8 cellular contexts compared by ENCODE assay signal in genomic region chr20:5222919-5223634, GRCh38.
DNase-seq lines count a peak whose midpoint lies in the region; ATAC-seq and TF ChIP-seq lines count a peak whose summit lies in the region.

No MANE protein-coding gene starts in this region.

- no peaks in the 10 kb centered on the region for H3K36me3 Mint-ChIP-seq in activated naive CD8-positive, alpha-beta T cell treated with anti-CD3 and anti-CD28 coated beads for 36 hours

- H3K27me3 Mint-ChIP-seq in activated naive CD8-positive, alpha-beta T cell treated with anti-CD3 and anti-CD28 coated beads for 36 hours = no peaks in the 10 kb centered on the region

- H3K4me1 ChIP-seq in heart right ventricle = peaks cover 0 to 6% (median 0%) of the 10 kb centered on the region in 9 donors

- no peaks in the 10 kb centered on the region for H3K4me1 Mint-ChIP-seq in activated naive CD8-positive, alpha-beta T cell treated with anti-CD3 and anti-CD28 coated beads for 36 hours

- DNase-seq in DMS153 treated with DMSO at 0.1 percent for 48 hours (lab: John Stamatoyannopoulos, UW; ENCODE audit: unreplicated experiment) (peak; percentile 34), DMS153 (lab: John Stamatoyannopoulos, UW) (no peak), HT-29 (ENCODE audit: low spot score) (peak; percentile 59), SHP77 (lab: John Stamatoyannopoulos, UW) (peak; percentile 52 to 67), heart right ventricle (peak; percentile 29 to 48), retinal pigment epithelial cell (ENCODE audit: low read depth) (no peak)
- DNase-seq in activated naive CD8-positive, alpha-beta T cell treated with anti-CD3 and anti-CD28 coated beads for 36 hours = peak; percentile 44

- no peaks in the 10 kb centered on the region for H3K27me3 ChIP-seq in heart right ventricle

- ATAC-seq in heart right ventricle (peak in 7 of 8 donors; percentile 37 to 76 (median 69)), GM21447 (IDR thresholded peaks at IDR 0.05; ENCODE audit: unreplicated experiment) (no peak)

- WGBS in heart right ventricle, 2 donors = 34 to 39% methylated on average over 11 of the region's 11 CpGs

- H3K9me3 ChIP-seq in heart right ventricle = no peaks in the 10 kb centered on the region

- no peak overlapping the region for H3K27ac Mint-ChIP-seq in activated naive CD8-positive, alpha-beta T cell treated with anti-CD3 and anti-CD28 coated beads for 36 hours

- peak; percentile 72 to 94 (median 85) for TF ChIP-seq CTCF in heart right ventricle (IDR thresholded peaks at IDR 0.05)
- TF ChIP-seq CTCF in retinal pigment epithelial cell (conservative IDR thresholded peaks at IDR 0.05; ENCODE audit: low read depth, low read length) = peak; percentile 98

- no peak overlapping the region for H3K4me3 ChIP-seq in heart right ventricle
- no peak overlapping the region for H3K4me3 ChIP-seq in retinal pigment epithelial cell (ENCODE audit: low read length)

- no peak overlapping the region for H3K4me3 Mint-ChIP-seq in activated naive CD8-positive, alpha-beta T cell treated with anti-CD3 and anti-CD28 coated beads for 36 hours

- peaks cover 0 to 40% (median 0%) of the 10 kb centered on the region in 9 donors for H3K36me3 ChIP-seq in heart right ventricle

- H3K27ac ChIP-seq in heart right ventricle = no peak overlapping the region

- intact Hi-C loops in heart right ventricle (cut with DNase I) = loop anchor here in 2 of 10 donors (2.0 to 10.0 kb wide), 2 partner anchors 18 to 222 kb away; no protein-coding TSS in a partner anchor

- H3K9me3 Mint-ChIP-seq in activated naive CD8-positive, alpha-beta T cell treated with anti-CD3 and anti-CD28 coated beads for 36 hours = no peaks in the 10 kb centered on the region

Comparison
In these comparisons a context has a peak if more than half of its experiments do, and no peak if none do; other contexts are left out.
1. DNase-seq: peak in DMS153 treated with DMSO at 0.1 percent for 48 hours (single experiment), HT-29 (single experiment), SHP77 (2 of 2), activated naive CD8-positive, alpha-beta T cell treated with anti-CD3 and anti-CD28 coated beads for 36 hours (single experiment) and heart right ventricle (2 of 2); none in DMS153 (single experiment) and retinal pigment epithelial cell (single experiment).